Comparison of ENCODE assay signal across 23 cellular contexts in genomic region chr17:37293770-37294169, GRCh38.
"Had no signal": no experiment of that assay in that cellular context is flagged by ENCODE, and none has a peak within 500 bp of the region (broad histone marks: within the 10 kb centered on the region; RNA-seq: fewer than 3 reads in every experiment).

No MANE protein-coding gene starts in this region.

- H3K9me3 ChIP-seq: colonic mucosa, psoas muscle, right lobe of liver, thoracic aorta, transverse colon had no signal

- H3K4me3 Mint-ChIP-seq: stimulated activated memory B cell treated with anti-CD40 and anti-IgM and Interleukin-4, amounts not matched to agents 10 μg/mL and 1 μg/mL and 100 μg/mL, for 72 hours; stimulated activated naive CD8-positive, alpha-beta T cell treated with anti-CD3 and anti-CD28 coated beads, Interleukin-15, amount 100 ng/mL, for 72 hours had no signal

- H3K4me2 ChIP-seq: hepatocyte had no signal

- H3K9me3 Mint-ChIP-seq: natural killer cell treated with Interleukin-12 subunit alpha and Interleukin-12 subunit beta and Interleukin-15 and Interleukin-18, amount 100 ng/mL, for 72 hours; stimulated activated memory B cell treated with anti-CD40 and anti-IgM and Interleukin-4, amounts not matched to agents 10 μg/mL and 1 μg/mL and 100 μg/mL, for 72 hours; stimulated activated naive CD8-positive, alpha-beta T cell treated with anti-CD3 and anti-CD28 coated beads, Interleukin-15, amount 100 ng/mL, for 72 hours had no signal

- H3K36me3 ChIP-seq: colonic mucosa, right lobe of liver, thoracic aorta, transverse colon had no signal

- H3K27me3 ChIP-seq: colonic mucosa, hepatocyte, right lobe of liver, transverse colon had no signal

- H3K27ac Mint-ChIP-seq: stimulated activated memory B cell treated with anti-CD40 and anti-IgM and Interleukin-4, amounts not matched to agents 10 μg/mL and 1 μg/mL and 100 μg/mL, for 72 hours; stimulated activated naive CD8-positive, alpha-beta T cell treated with anti-CD3 and anti-CD28 coated beads, Interleukin-15, amount 100 ng/mL, for 72 hours had no signal

- H3K27me3 Mint-ChIP-seq: natural killer cell treated with Interleukin-12 subunit alpha and Interleukin-12 subunit beta and Interleukin-15 and Interleukin-18, amount 100 ng/mL, for 72 hours; stimulated activated memory B cell treated with anti-CD40 and anti-IgM and Interleukin-4, amounts not matched to agents 10 μg/mL and 1 μg/mL and 100 μg/mL, for 72 hours; stimulated activated naive CD8-positive, alpha-beta T cell treated with anti-CD3 and anti-CD28 coated beads, Interleukin-15, amount 100 ng/mL, for 72 hours had no signal

- DNase-seq: colonic mucosa; dermis blood vessel endothelial cell; erythroblast; foreskin melanocyte; head of caudate nucleus; kidney; left cardiac atrium; left ventricle myocardium superior; mesenchymal stem cell; midbrain; psoas muscle; retina; right lobe of liver; stimulated activated CD4-positive, alpha-beta T cell treated with anti-CD3 and anti-CD28 coated beads, Interleukin-15, amount 100 ng/mL, for 24 hours; stimulated activated CD4-positive, alpha-beta T cell treated with anti-CD3 and anti-CD28 coated beads, Interleukin-1b, Interleukin-23, amount 100 ng/mL, for 48 hours; stimulated activated CD4-positive, alpha-beta T cell treated with anti-CD3 and anti-CD28 coated beads, Interleukin-4, amount 100 ng/mL, for 24 hours; stimulated activated naive CD8-positive, alpha-beta T cell treated with anti-CD3 and anti-CD28 coated beads, Interleukin-15, amount 100 ng/mL, for 72 hours; transverse colon had no signal

- ATAC-seq: left cardiac atrium; left ventricle myocardium superior; natural killer cell treated with Interleukin-12 subunit alpha and Interleukin-12 subunit beta and Interleukin-15 and Interleukin-18, amount 100 ng/mL, for 72 hours; psoas muscle; right lobe of liver; stimulated activated memory B cell treated with anti-CD40 and anti-IgM and Interleukin-4, amounts not matched to agents 10 μg/mL and 1 μg/mL and 100 μg/mL, for 72 hours; stimulated activated naive CD8-positive, alpha-beta T cell treated with anti-CD3 and anti-CD28 coated beads, Interleukin-15, amount 100 ng/mL, for 72 hours had no signal

- H3K27ac ChIP-seq: colonic mucosa, hepatocyte, psoas muscle, right lobe of liver, thoracic aorta, transverse colon had no signal

- H3K4me1 ChIP-seq: colonic mucosa, right lobe of liver, transverse colon had no signal

- H3K36me3 Mint-ChIP-seq: natural killer cell treated with Interleukin-12 subunit alpha and Interleukin-12 subunit beta and Interleukin-15 and Interleukin-18, amount 100 ng/mL, for 72 hours had no signal

- H3K4me3 ChIP-seq: colonic mucosa, hepatocyte, lung, psoas muscle, right lobe of liver, thoracic aorta, transverse colon had no signal

- H2AFZ ChIP-seq: hepatocyte had no signal
